In genomic region chr7:131404226-131404911, GRCh38 we compare ENCODE assay signal across 3 cellular contexts.
TF ChIP-seq lines count a peak whose summit lies in the region.

No MANE protein-coding gene starts in this region.

TF ChIP-seq in WTC11, 78 proteins besides CTCF, POLR2A, EP300 and RAD21:
- TF ChIP-seq ZNF121 (CRISPR knock-in tag; IDR thresholded peaks at IDR 0.05) (peak; percentile 52; the same call in 1 of the 2 replicates), CDX4 (CRISPR knock-in tag; IDR thresholded peaks at IDR 0.05; ENCODE audit: borderline replicate concordance) (no peak)

TF ChIP-seq in HepG2, 621 proteins besides CTCF, POLR2A, EP300 and RAD21:
- TF ChIP-seq ZNF264 (CRISPR knock-in tag; IDR thresholded peaks at IDR 0.05) (0 out of 2 replicates have a peak, but pooled peaks have one; percentile 23), THRA (CRISPR knock-in tag; IDR thresholded peaks at IDR 0.05; ENCODE audit: borderline replicate concordance) (0 out of 2 replicates have a peak, but pooled peaks have one; percentile 25), ZNF121 (CRISPR knock-in tag; IDR thresholded peaks at IDR 0.05) (peak; percentile 65), CHCHD3 (CRISPR knock-in tag; IDR thresholded peaks at IDR 0.05) (no peak), POGZ (CRISPR knock-in tag; IDR thresholded peaks at IDR 0.05) (peak; percentile 60), RARA (CRISPR knock-in tag; IDR thresholded peaks at IDR 0.05) (0 out of 2 replicates have a peak, but pooled peaks have one; percentile 45), ZNF460 (CRISPR knock-in tag; IDR thresholded peaks at IDR 0.05; ENCODE audit: borderline replicate concordance) (peak; percentile 58; the same call in 1 of the 2 replicates), HNF4A (CRISPR knock-in tag; IDR thresholded peaks at IDR 0.05) (peak; percentile 55), PAXIP1 (CRISPR knock-in tag; conservative IDR thresholded peaks at IDR 0.05) (peak; percentile 27; the same call in 1 of the 2 replicates), ZNF644 (CRISPR knock-in tag; IDR thresholded peaks at IDR 0.05; ENCODE audit: low read depth) (0 out of 2 replicates have a peak, but pooled peaks have one; percentile 18), ZNF790 (CRISPR knock-in tag; IDR thresholded peaks at IDR 0.05; ENCODE audit: borderline replicate concordance) (no peak), ETS1 (CRISPR knock-in tag; IDR thresholded peaks at IDR 0.05) (no peak), ZMYM4 (CRISPR knock-in tag; IDR thresholded peaks at IDR 0.05) (peak; percentile 64)

TF ChIP-seq in GM23338, 12 proteins besides CTCF, POLR2A, EP300 and RAD21:
- no peak for TF ChIP-seq CREB1 (CRISPR knock-in tag; IDR thresholded peaks at IDR 0.05; ENCODE audit: low read depth)
- TF ChIP-seq ETS1 (IDR thresholded peaks at IDR 0.05): no peak
- no peak for TF ChIP-seq JUNB (IDR thresholded peaks at IDR 0.05; ENCODE audit: unreplicated experiment)
- TF ChIP-seq ZNF462 (CRISPR knock-in tag; IDR thresholded peaks at IDR 0.05): no peak
- TF ChIP-seq EZH2 (IDR thresholded peaks at IDR 0.05; ENCODE audit: low read depth, unreplicated experiment): no peak
- no peak for TF ChIP-seq STAT1 (IDR thresholded peaks at IDR 0.05; ENCODE audit: unreplicated experiment)
- TF ChIP-seq POLR2AphosphoS5 (IDR thresholded peaks at IDR 0.05; ENCODE audit: low read depth): no peak
- TF ChIP-seq REST (IDR thresholded peaks at IDR 0.05; ENCODE audit: unreplicated experiment): no peak
- no peak for TF ChIP-seq NANOG (IDR thresholded peaks at IDR 0.05; ENCODE audit: borderline replicate concordance)
- TF ChIP-seq EZH2phosphoT487 (IDR thresholded peaks at IDR 0.05; ENCODE audit: unreplicated experiment): no peak
- TF ChIP-seq ZNF331 (CRISPR knock-in tag; IDR thresholded peaks at IDR 0.05; ENCODE audit: low read depth): no peak
- no peak for TF ChIP-seq ZNF114 (CRISPR knock-in tag; IDR thresholded peaks at IDR 0.05)
